21 cellular contexts compared by ENCODE assay signal in genomic region chr2:173001664-173002604, GRCh38.
"Had no signal": no experiment of that assay in that cellular context is flagged by ENCODE, and none has a peak within 500 bp of the region (broad histone marks: within the 10 kb centered on the region; RNA-seq: fewer than 3 reads in every experiment).

No MANE protein-coding gene starts in this region.

- H3K36me3 ChIP-seq: left ventricle myocardium inferior, transverse colon, vagina had no signal

- H3K27ac ChIP-seq: epithelial cell of prostate, left ventricle myocardium inferior, parathyroid adenoma, skin epidermis, transverse colon, vagina had no signal

- DNase-seq: activated CD4-positive, alpha-beta memory T cell treated with anti-CD3 and anti-CD28 coated beads for 36 hours; activated CD4-positive, alpha-beta T cell treated with anti-CD3 and anti-CD28 coated beads for 36 hours; activated CD8-positive, alpha-beta memory T cell treated with anti-CD3 and anti-CD28 coated beads, Interleukin-2, amount 10 ng/mL, durations not matched to agents 7 days and 5 days; activated naive CD4-positive, alpha-beta T cell; activated naive CD8-positive, alpha-beta T cell treated with anti-CD3 and anti-CD28 coated beads for 36 hours; amygdala; endodermal cell; foreskin fibroblast; glutamatergic neuron; kidney; left ventricle myocardium inferior; naive thymus-derived CD8-positive, alpha-beta T cell; retina; stimulated activated naive CD8-positive, alpha-beta T cell treated with anti-CD3 and anti-CD28 coated beads, Interleukin-15, Interleukin-2, amounts not matched to agents 100 U/mL and 50 U/mL, for 24 hours; substantia nigra; transverse colon had no signal

- H3K9me3 ChIP-seq: left ventricle myocardium inferior, transverse colon, vagina had no signal

- H3K4me1 ChIP-seq: parathyroid adenoma, transverse colon, vagina had no signal

- ATAC-seq: activated CD4-positive, alpha-beta T cell treated with anti-CD3 and anti-CD28 coated beads for 36 hours; activated CD8-positive, alpha-beta memory T cell treated with anti-CD3 and anti-CD28 coated beads, Interleukin-2, amount 10 ng/mL, durations not matched to agents 7 days and 5 days; activated T-helper 17 cell treated with anti-CD3 and anti-CD28 coated beads, Interleukin-2, amount 50 U/mL, for 72 hours; naive thymus-derived CD8-positive, alpha-beta T cell; stimulated activated naive CD8-positive, alpha-beta T cell treated with anti-CD3 and anti-CD28 coated beads, Interleukin-15, Interleukin-2, amounts not matched to agents 100 U/mL and 50 U/mL, for 24 hours had no signal

- H3K4me3 ChIP-seq: left ventricle myocardium inferior, skin epidermis, transverse colon, vagina had no signal

- H3K27me3 ChIP-seq: transverse colon, vagina had no signal
